1 cellular context compared by ENCODE assay signal in genomic region chr13:50893211-50893852, GRCh38.
TF ChIP-seq lines count a peak whose summit lies in the region.

No MANE protein-coding gene starts in this region.

TF ChIP-seq in GM12878, 131 proteins besides CTCF, POLR2A, EP300 and RAD21 (continued from another document):
- TF ChIP-seq SKIL (IDR thresholded peaks at IDR 0.05; ENCODE audit: low read depth, poor library complexity, severe bottlenecking) (peak; percentile 38), CHD2 (IDR thresholded peaks at IDR 0.05; ENCODE audit: borderline replicate concordance, low read depth, low read length) (no peak), IKZF2 (IDR thresholded peaks at IDR 0.05) (peak; percentile 39 to 69; a peak in 2 of 4 replicates), FOXM1 (IDR thresholded peaks at IDR 0.05; ENCODE audit: low read depth, low read length) (peak; percentile 72; the same call in 1 of the 2 replicates), CBFB (IDR thresholded peaks at IDR 0.05; ENCODE audit: low read depth) (peak; percentile 43; the same call in 1 of the 2 replicates), ZNF687 (IDR thresholded peaks at IDR 0.05) (peak; percentile 73), ATF3 (IDR thresholded peaks at IDR 0.05; ENCODE audit: borderline replicate concordance, extremely low read depth, low read depth, low read length) (no peak), MEF2A (IDR thresholded peaks at IDR 0.05; ENCODE audit: insufficient read depth, low read depth, low read length) (0 out of 2 replicates have a peak, but pooled peaks have one; percentile 49), RUNX3 (IDR thresholded peaks at IDR 0.05; ENCODE audit: low read length) (peak; percentile 94), ZNF207 (IDR thresholded peaks at IDR 0.05; ENCODE audit: borderline replicate concordance) (no peak), CBX5 (IDR thresholded peaks at IDR 0.05; ENCODE audit: low read depth) (no peak), TCF7 (IDR thresholded peaks at IDR 0.05; ENCODE audit: borderline replicate concordance) (peak; percentile 31; the same call in 1 of the 2 replicates), CREM (IDR thresholded peaks at IDR 0.05; ENCODE audit: low read depth) (peak; percentile 46; the same call in 1 of the 2 replicates), TCF12 (IDR thresholded peaks at IDR 0.05; ENCODE audit: low read depth, low read length) (no peak), POU2F2 (IDR thresholded peaks at IDR 0.05; ENCODE audit: borderline replicate concordance, low read depth, low read length) (peak; percentile 89; the same call in 2 of the 3 replicates), TBL1XR1 (IDR thresholded peaks at IDR 0.05; ENCODE audit: low read depth, low read length) (no peak), MTA2 (IDR thresholded peaks at IDR 0.05; ENCODE audit: low read depth) (peak; percentile 50; the same call in 1 of the 2 replicates), YY1 (IDR thresholded peaks at IDR 0.05; ENCODE audit: low read depth, low read length) (peak; percentile 62; the same call in 1 of the 2 replicates), NFXL1 (IDR thresholded peaks at IDR 0.05; ENCODE audit: borderline replicate concordance) (no peak), ETV6 (conservative IDR thresholded peaks at IDR 0.05 in 1 of 2, IDR thresholded peaks at IDR 0.05 in 1 of 2; ENCODE audit: borderline replicate concordance in 1 of 2, low read depth in 1 of 2) (no peak), HDAC6 (IDR thresholded peaks at IDR 0.05; ENCODE audit: unreplicated experiment) (no peak), POLR2AphosphoS5 (IDR thresholded peaks at IDR 0.05; ENCODE audit: low read length) (no peak), BRCA1 (IDR thresholded peaks at IDR 0.05; ENCODE audit: low read depth, low read length) (no peak), ASH2L (IDR thresholded peaks at IDR 0.05; ENCODE audit: borderline replicate concordance, low read depth) (0 out of 2 replicates have a peak, but pooled peaks have one; percentile 43), WRNIP1 (IDR thresholded peaks at IDR 0.05; ENCODE audit: borderline replicate concordance, low read depth, low read length) (no peak), CHD1 (IDR thresholded peaks at IDR 0.05; ENCODE audit: low read depth, low read length) (peak; percentile 64; the same call in 1 of the 2 replicates), RELB (IDR thresholded peaks at IDR 0.05; ENCODE audit: low read depth) (peak; percentile 36; the same call in 1 of the 2 replicates), MYB (IDR thresholded peaks at IDR 0.05; ENCODE audit: borderline replicate concordance, low read depth, low read length) (peak; percentile 94), ZNF622 (IDR thresholded peaks at IDR 0.05) (no peak), NFIC (IDR thresholded peaks at IDR 0.05; ENCODE audit: low read depth, low read length) (peak; percentile 79), RFX5 (IDR thresholded peaks at IDR 0.05; ENCODE audit: low read depth, low read length) (no peak), BMI1 (IDR thresholded peaks at IDR 0.05; ENCODE audit: borderline replicate concordance) (0 out of 2 replicates have a peak, but pooled peaks have one; percentile 16), ELK1 (IDR thresholded peaks at IDR 0.05; ENCODE audit: low read depth, low read length) (no peak), ZNF384 (IDR thresholded peaks at IDR 0.05; ENCODE audit: borderline replicate concordance, low read depth, low read length) (peak; percentile 98), SMAD1 (IDR thresholded peaks at IDR 0.05; ENCODE audit: low read depth, partially characterized antibody) (no peak), BACH1 (IDR thresholded peaks at IDR 0.05; ENCODE audit: borderline replicate concordance) (no peak), SMARCA5 (IDR thresholded peaks at IDR 0.05) (0 out of 2 replicates have a peak, but pooled peaks have one; percentile 16), MEF2B (IDR thresholded peaks at IDR 0.05; ENCODE audit: partially characterized antibody, poor library complexity, severe bottlenecking) (peak; percentile 43), MLLT1 (IDR thresholded peaks at IDR 0.05) (no peak), ATF7 (IDR thresholded peaks at IDR 0.05; ENCODE audit: low read depth) (no peak), TAF1 (IDR thresholded peaks at IDR 0.05; ENCODE audit: borderline replicate concordance, low read depth, low read length) (peak; percentile 15; the same call in 1 of the 2 replicates), SIX5 (IDR thresholded peaks at IDR 0.05; ENCODE audit: low read depth, low read length, severe bottlenecking) (no peak), MTA3 (IDR thresholded peaks at IDR 0.05; ENCODE audit: borderline replicate concordance, low read length) (0 out of 2 replicates have a peak, but pooled peaks have one; percentile 53)
